ENCODE assay signal across 18 cellular contexts in genomic region chr6:6818078-6818639, GRCh38.
DNase-seq lines count a peak whose midpoint lies in the region; ATAC-seq and TF ChIP-seq lines count a peak whose summit lies in the region.
"Had no signal": no experiment of that assay in that cellular context is flagged by ENCODE, and none has a peak within 500 bp of the region (broad histone marks: within the 10 kb centered on the region; RNA-seq: fewer than 3 reads in every experiment).

No MANE protein-coding gene starts in this region.

- H3K4me3 Mint-ChIP-seq in activated B cell treated with CpG ODN at 0.5 μM for 24 hours: no peak overlapping the region
- H3K4me3 Mint-ChIP-seq: CD4-positive, alpha-beta memory T cell had no signal

- no peak overlapping the region for H3K18ac ChIP-seq in neuronal stem cell (ENCODE audit: low read length)

- no peaks in the 10 kb centered on the region for H3K79me1 ChIP-seq in neuronal stem cell (ENCODE audit: low read depth, low read length)

- H2AFZ ChIP-seq in neuronal stem cell (ENCODE audit: low read length): no peak overlapping the region

- CTCF ChIA-PET in activated B cell treated with CpG ODN at 0.5 μM for 24 hours (lab: Charles Lee): no interaction called here

- WGBS in neuronal stem cell (ENCODE audit: extremely low coverage in 2 of 2, insufficient read length in 2 of 2, insufficient replicate concordance in 1 of 2), 2 donors: no CpG with 5 or more reads among the region's 10 CpGs
- 68 to 86% methylated on average over 5 to 8 of the region's 10 CpGs for WGBS in esophagus squamous epithelium, 2 donors

- no peak overlapping the region for H2BK12ac ChIP-seq in neuronal stem cell (ENCODE audit: low read length)

- H3K27me3 Mint-ChIP-seq in activated B cell treated with CpG ODN at 0.5 μM for 24 hours: peaks cover 5% of the 10 kb centered on the region

- H3K27ac Mint-ChIP-seq in activated B cell treated with CpG ODN at 0.5 μM for 24 hours: no peak overlapping the region
- H3K27ac Mint-ChIP-seq: CD4-positive, alpha-beta memory T cell had no signal

- POLR2A ChIA-PET in activated B cell treated with CpG ODN at 0.5 μM for 24 hours (lab: Charles Lee): interaction anchor here (0.6 to 1.4 kb wide), 2 partner anchors 9 to 269 kb away, joined by 3 to 6 read pairs; no protein-coding TSS in a partner anchor

- no peak overlapping the region for H3K4me3 ChIP-seq in neuronal stem cell (ENCODE audit: low read length in 2 of 2)
- no peak overlapping the region for H3K4me3 ChIP-seq in esophagus squamous epithelium
- H3K4me3 ChIP-seq: SK-N-MC had no signal

- no peak overlapping the region for H2BK120ac ChIP-seq in neuronal stem cell (ENCODE audit: low read depth, low read length)

- no peak overlapping the region for H3K4ac ChIP-seq in neuronal stem cell (ENCODE audit: low read length)

- peak overlapping the region; percentile 82 for H3K14ac ChIP-seq in neuronal stem cell (ENCODE audit: low read length)

- DNase-seq in D341Med (ENCODE audit: low spot score) (peak; percentile 21), activated B cell treated with CpG ODN at 0.5 μM for 24 hours (no peak), neuronal stem cell (ENCODE audit: low spot score) (no peak), UCSD-AML1 (lab: John Stamatoyannopoulos, UW; ENCODE audit: unreplicated experiment) (no peak), esophagus squamous epithelium (lab: John Stamatoyannopoulos, UW) (no peak)
- DNase-seq: CD4-positive, alpha-beta memory T cell; DMS153; Kasumi-1; NCI-H1417; NCI-H187; NCI-H446; NCI-H526 treated with DMSO at 0.1 percent for 48 hours; SHP77 treated with DMSO at 0.1 percent for 48 hours; SW 1271 had no signal

- H3K27me3 ChIP-seq in neuronal stem cell (ENCODE audit: control insufficient read depth in 3 of 3, insufficient read depth in 3 of 3, low read depth in 1 of 3, low read length in 3 of 3) (no peaks in the 10 kb centered on the region), esophagus squamous epithelium (no peaks in the 10 kb centered on the region)

- TF ChIP-seq POLR2A in esophagus squamous epithelium (IDR thresholded peaks at IDR 0.05): no peak

- no peak overlapping the region for H3K4me2 ChIP-seq in neuronal stem cell (ENCODE audit: insufficient read depth, low read length, poor library complexity, severe bottlenecking)

- H3K27ac ChIP-seq in neuronal stem cell (replicated peaks; ENCODE audit: low read length) (no peak overlapping the region), esophagus squamous epithelium (peak overlapping the region in 2 of 4 donors; percentile 85 to 92)
- H3K27ac ChIP-seq: RWPE1 had no signal

- H3K36me3 Mint-ChIP-seq in activated B cell treated with CpG ODN at 0.5 μM for 24 hours (ENCODE audit: low read depth): no peaks in the 10 kb centered on the region
- H3K36me3 Mint-ChIP-seq: CD4-positive, alpha-beta memory T cell had no signal

- H3K23ac ChIP-seq in neuronal stem cell (ENCODE audit: low read depth, low read length, poor library complexity): no peak overlapping the region

- H3K4me1 Mint-ChIP-seq in activated B cell treated with CpG ODN at 0.5 μM for 24 hours: peaks cover 27% of the 10 kb centered on the region

- no peak overlapping the region for H3K9ac ChIP-seq in neuronal stem cell (ENCODE audit: low read depth, low read length, poor library complexity)

- H4K91ac ChIP-seq in neuronal stem cell (ENCODE audit: low read depth, low read length, poor library complexity): no peak overlapping the region

- TF ChIP-seq CTCF in activated B cell treated with CpG ODN at 0.5 μM for 24 hours (IDR thresholded peaks at IDR 0.05) (no peak), esophagus squamous epithelium (IDR thresholded peaks at IDR 0.05) (no peak)

- H4K8ac ChIP-seq in neuronal stem cell (ENCODE audit: low read depth, low read length): no peak overlapping the region

- H3K36me3 ChIP-seq in neuronal stem cell (replicated peaks in 1 of 2; ENCODE audit: control insufficient read depth in 2 of 2, insufficient read depth in 2 of 2, low read length in 2 of 2) (no peaks in the 10 kb centered on the region), esophagus squamous epithelium (no peaks in the 10 kb centered on the region)

- intact Hi-C loops in activated B cell treated with CpG ODN at 0.5 μM for 24 hours (cut with micrococcal nuclease): loop anchor here (5.0 kb wide), 1 partner anchor 39 kb away; no protein-coding TSS in a partner anchor
- intact Hi-C loops in esophagus squamous epithelium (cut with DNase I): no loop called here

- H3K9me3 Mint-ChIP-seq in activated B cell treated with CpG ODN at 0.5 μM for 24 hours: no peaks in the 10 kb centered on the region
- H3K9me3 Mint-ChIP-seq: CD4-positive, alpha-beta memory T cell had no signal

- ATAC-seq in HG02610 (IDR thresholded peaks at IDR 0.05; ENCODE audit: unreplicated experiment): peak; percentile 49
- peak; percentile 31 for ATAC-seq in activated B cell treated with CpG ODN at 0.5 μM for 24 hours (ENCODE audit: low read depth)
- ATAC-seq in activated CD4-positive, CD25-positive, alpha-beta regulatory T cell treated with anti-CD3 and anti-CD28 coated beads, Interleukin-2, amount 50 U/mL, for 24 hours: no peak

- no peak overlapping the region for H2BK5ac ChIP-seq in neuronal stem cell (ENCODE audit: low read length)

- H3K4me1 ChIP-seq in neuronal stem cell (ENCODE audit: control insufficient read depth in 2 of 2, insufficient read depth in 1 of 2, low read depth in 1 of 2, low read length in 2 of 2) (peaks cover 0 to 8% of the 10 kb centered on the region in 2 donors), esophagus squamous epithelium (peaks cover 0 to 34% (median 4%) of the 10 kb centered on the region in 3 donors)

- H2AK5ac ChIP-seq in neuronal stem cell (ENCODE audit: low read depth, low read length): no peak overlapping the region

- no peaks in the 10 kb centered on the region for H3K9me3 ChIP-seq in neuronal stem cell (replicated peaks in 1 of 2; ENCODE audit: control insufficient read depth in 2 of 2, insufficient read depth in 1 of 2, low read depth in 1 of 2, low read length in 2 of 2)
- H3K9me3 ChIP-seq in esophagus squamous epithelium: no peaks in the 10 kb centered on the region

- H2BK15ac ChIP-seq in neuronal stem cell (ENCODE audit: low read length): no peak overlapping the region

Comparison
In these comparisons a context has a peak if more than half of its experiments do, and no peak if none do; other contexts are left out.
1. ATAC-seq: peak in HG02610 (single experiment) and activated B cell treated with CpG ODN at 0.5 μM for 24 hours (single experiment); none in activated CD4-positive, CD25-positive, alpha-beta regulatory T cell treated with anti-CD3 and anti-CD28 coated beads, Interleukin-2, amount 50 U/mL, for 24 hours (0 of 2).